ENCODE assay signal across 9 cellular contexts in genomic region chr2:45000921-45001628, GRCh38. TPM values are rescaled to one million over a fixed set of nuclear protein-coding genes. Genes with fewer than 3 reads are reported as not detected.
DNase-seq lines count a peak whose midpoint lies in the region; ATAC-seq and TF ChIP-seq lines count a peak whose summit lies in the region.
"Had no signal": no experiment of that assay in that cellular context is flagged by ENCODE, and none has a peak within 500 bp of the region (broad histone marks: within the 10 kb centered on the region; RNA-seq: fewer than 3 reads in every experiment).

No MANE protein-coding gene starts in this region.

- H3K27ac ChIP-seq in Peyer's patch (no peak overlapping the region), muscle layer of duodenum (ENCODE audit: low read length) (no peak overlapping the region)

- H3K9me3 ChIP-seq in Peyer's patch, result no peaks in the 10 kb centered on the region
- no peaks in the 10 kb centered on the region for H3K9me3 ChIP-seq in muscle layer of duodenum (ENCODE audit: control insufficient read depth in 1 of 2, low read length in 2 of 2)

- TF ChIP-seq CTCF in AG04449 (IDR thresholded peaks at IDR 0.05; ENCODE audit: insufficient read depth, low read length, missing control alignments) (no peak), Peyer's patch (IDR thresholded peaks at IDR 0.05) (no peak), epithelial cell of esophagus (IDR thresholded peaks at IDR 0.05; ENCODE audit: insufficient read depth, low read depth, low read length, missing control alignments) (no peak)

- no peaks in the 10 kb centered on the region for H3K36me3 ChIP-seq in Peyer's patch
- H3K36me3 ChIP-seq in muscle layer of duodenum (ENCODE audit: control insufficient read depth in 1 of 2, insufficient read depth in 2 of 2, low read length in 2 of 2), result no peaks in the 10 kb centered on the region

- DNase-seq in AG04449 (ENCODE audit: low read depth, low spot score) (no peak), Peyer's patch (no peak), epithelial cell of esophagus (ENCODE audit: low read depth) (no peak), RPMI8226 (no peak), CD1c-positive myeloid dendritic cell (ENCODE audit: extremely low spot score) (no peak)
- no peak for DNase-seq in activated CD4-positive, CD25-positive, alpha-beta regulatory T cell (lab: John Stamatoyannopoulos, UW)
- DNase-seq: NK-92 treated with Interleukin-12 subunit alpha and Interleukin-12 subunit beta, amount 100 ng/mL, for 24 hours had no signal

- POLR2A ChIA-PET in AG04449 (lab: Yijun Ruan, JAX), result no interaction called here

- H3K4me3 ChIP-seq in AG04449 (ENCODE audit: low read depth, low read length) (peak overlapping the region; percentile 38), Peyer's patch (peak overlapping the region in 3 of 4 donors; percentile 22 to 36 (median 25)), epithelial cell of esophagus (ENCODE audit: low read length) (peak overlapping the region; percentile 5), muscle layer of duodenum (ENCODE audit: low read depth in 1 of 2, low read length in 2 of 2) (peak overlapping the region; percentile 16 to 54)

- CTCF ChIA-PET in AG04449 (lab: Yijun Ruan, JAX), result interaction anchor here (8.0 kb wide), 1 partner anchor 18 kb away, joined by 39 read pairs; no protein-coding TSS in a partner anchor

- H3K4me1 ChIP-seq in Peyer's patch (peaks cover 0 to 21% (median under 1%) of the 10 kb centered on the region in 4 donors), muscle layer of duodenum (ENCODE audit: control insufficient read depth in 1 of 2, insufficient read depth in 2 of 2, low read length in 2 of 2) (peaks cover 0 to 26% of the 10 kb centered on the region in 2 donors)

- no peak for ATAC-seq in GM21515 (IDR thresholded peaks at IDR 0.05; ENCODE audit: unreplicated experiment)

- no peak for TF ChIP-seq POLR2A in Peyer's patch (IDR thresholded peaks at IDR 0.05)

- H3K27me3 ChIP-seq in Peyer's patch, result peaks cover 0 to 70% of the 10 kb centered on the region in 2 donors
- peaks cover 75% of the 10 kb centered on the region for H3K27me3 ChIP-seq in muscle layer of duodenum (ENCODE audit: low read depth, low read length)

RNA-seq across cellular contexts. Expression of gene SIX2, which starts 8.2 kb away (rescaled TPM):
- total RNA-seq in Peyer's patch, result not detected

RNA-seq across cellular contexts. Expression of gene SIX3, which starts 59.6 kb away (rescaled TPM):
- total RNA-seq in Peyer's patch, result not detected
